Comparison of ENCODE assay signal across 21 cellular contexts in the genomic region with DNA sequence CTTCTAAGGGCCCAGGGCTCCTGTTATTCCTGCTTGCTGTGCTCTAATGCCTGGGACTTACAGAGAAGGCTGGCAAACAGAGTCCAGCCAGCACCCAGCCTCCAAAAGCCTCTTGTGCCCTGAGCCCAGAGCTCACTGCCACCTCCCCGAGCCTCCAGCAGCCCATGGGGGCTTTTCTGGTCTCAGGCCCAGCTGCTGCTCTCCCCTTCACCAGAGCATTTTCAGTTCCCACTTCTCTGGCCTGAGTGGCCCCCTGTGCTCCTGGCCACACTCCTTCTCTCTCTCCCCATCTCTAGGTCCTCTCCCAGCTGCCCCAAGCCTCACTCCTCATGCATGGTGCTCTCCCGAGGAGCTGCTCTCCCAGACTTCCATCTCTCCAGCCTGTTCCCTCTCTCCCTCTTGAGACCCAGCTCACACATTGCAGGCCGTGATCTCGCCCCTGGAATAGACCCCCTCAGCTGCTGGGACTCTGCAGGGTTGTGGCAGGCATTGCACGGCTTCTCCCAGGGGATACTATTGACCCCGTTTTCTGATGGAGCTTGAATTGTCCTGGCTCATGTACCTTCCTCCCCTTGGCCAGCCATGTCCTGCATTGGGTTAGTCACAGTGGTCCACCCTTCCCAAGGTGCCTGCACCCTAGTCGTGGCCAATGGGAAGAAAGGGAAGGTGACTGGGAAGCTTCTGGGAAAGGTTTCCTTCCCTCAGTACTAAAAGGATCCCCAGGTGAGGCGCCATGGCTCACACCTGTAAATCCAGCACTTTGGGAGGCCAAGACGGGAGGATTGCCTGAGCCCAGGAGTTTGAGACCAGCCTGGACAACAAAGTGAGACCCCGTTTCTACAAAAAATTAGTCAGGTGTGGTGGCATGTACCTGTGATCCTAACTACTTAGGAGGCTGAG. TPM values are rescaled to one million over a fixed set of nuclear protein-coding genes. Genes with fewer than 3 reads are reported as not detected.
DNase-seq lines count a peak whose midpoint lies in the region; ATAC-seq, FAIRE-seq and TF ChIP-seq lines count a peak whose summit lies in the region.
"Had no signal": no experiment of that assay in that cellular context is flagged by ENCODE, and none has a peak within 500 bp of the region (broad histone marks: within the 10 kb centered on the region; RNA-seq: fewer than 3 reads in every experiment).

No MANE protein-coding gene starts in this region.

- H3K4me3 ChIP-seq in HEK293 (ENCODE audit: low read depth, low read length) (no peak overlapping the region), GM12878 (no peak overlapping the region), trophoblast cell (ENCODE audit: low read depth, low read length) (no peak overlapping the region)
- H3K4me3 ChIP-seq: MG63, pancreas, tibial artery had no signal

- H3K27me3 ChIP-seq in GM12878 (replicated peaks in 1 of 2; ENCODE audit: control insufficient read depth in 2 of 2, insufficient read depth in 2 of 2, low read length in 1 of 2) (no peaks in the 10 kb centered on the region), trophoblast cell (ENCODE audit: insufficient read depth, low read length) (no peaks in the 10 kb centered on the region)
- H3K27me3 ChIP-seq: MG63, pancreas, tibial artery had no signal

- 79% methylated on average over 10 of the region's 10 CpGs for WGBS in GM12878 (ENCODE audit: insufficient coverage, insufficient replicate concordance, low lambda C conversion rate, missing lambda C conversion rate)
- WGBS in trophoblast cell (ENCODE audit: extremely low coverage, insufficient coverage, insufficient read length), result no CpG with 5 or more reads among the region's 10 CpGs

- no peak; a peak in 1 of 4 replicates for TF ChIP-seq EP300 in GM12878 (IDR thresholded peaks at IDR 0.05; ENCODE audit: borderline replicate concordance in 1 of 2, control insufficient read depth in 1 of 2, low read depth in 2 of 2, low read length in 2 of 2)

- FAIRE-seq in GM12878 (lab: Jason Lieb, UNC), result no peak
- FAIRE-seq: astrocyte, pancreas, small intestine had no signal

- peak overlapping the region; percentile 50 for H4K91ac ChIP-seq in trophoblast cell (ENCODE audit: low read depth, low read length)

- peak; percentile 65 for ATAC-seq in GM12878
- ATAC-seq: activated CD4-positive, CD25-positive, alpha-beta regulatory T cell treated with anti-CD3 and anti-CD28 coated beads, Interleukin-2, amount 50 U/mL, for 24 hours had no signal

- DNase-seq in activated CD4-positive, CD25-positive, alpha-beta regulatory T cell treated with anti-CD3 and anti-CD28 coated beads, Interleukin-2, amount 50 U/mL, for 72 hours, result peak; percentile 9
- no peak for DNase-seq in activated CD4-positive, CD25-positive, alpha-beta regulatory T cell (lab: John Stamatoyannopoulos, UW)
- DNase-seq in GM12878 (ENCODE audit: low read depth, low spot score), result no peak
- no peak for DNase-seq in trophoblast cell
- DNase-seq in NCI-H226, result no peak
- no peak for DNase-seq in H4 (ENCODE audit: low spot score)
- no peak for DNase-seq in GM10266 (ENCODE audit: extremely low spot score)
- DNase-seq: activated naive CD4-positive, alpha-beta T cell treated with anti-CD3 and anti-CD28 coated beads, Interleukin-2, amount 50 U/mL, for 16 hours; DND-41; foreskin melanocyte; MG63; NCI-H187 treated with DMSO at 0.1 percent for 48 hours had no signal

- H3K14ac ChIP-seq in trophoblast cell (ENCODE audit: low read length), result peak overlapping the region; percentile 22

- no peak overlapping the region for H3K23ac ChIP-seq in trophoblast cell (ENCODE audit: low read length)

- no TSS peak for BruUV-seq in GM12878 (replicated peaks; lab: Mats Ljungman, UMichigan)

- H2AFZ ChIP-seq in GM12878 (ENCODE audit: control insufficient read depth, low read depth, low read length) (no peak overlapping the region), trophoblast cell (ENCODE audit: insufficient read depth, low read length, poor library complexity) (no peak overlapping the region)

- no peak overlapping the region for H4K12ac ChIP-seq in trophoblast cell (ENCODE audit: low read depth, low read length)

- H2BK12ac ChIP-seq in trophoblast cell (ENCODE audit: low read length), result peak overlapping the region; percentile 63

- H3K4me1 ChIP-seq in HEK293 (ENCODE audit: control insufficient read depth, insufficient read depth, low read length) (peaks cover 3% of the 10 kb centered on the region), GM12878 (ENCODE audit: control insufficient read depth, insufficient read depth, low read length) (peaks cover 50% of the 10 kb centered on the region), trophoblast cell (ENCODE audit: control insufficient read depth in 1 of 2, insufficient read depth in 2 of 2, low read length in 2 of 2) (peaks cover 18 to 34% of the 10 kb centered on the region in 2 experiments)

- in situ Hi-C loops in GM12878 (cut with MboI), result loop anchor here (25.0 kb wide), 1 partner anchor 1788 kb away; no protein-coding TSS in a partner anchor

- H2AK5ac ChIP-seq in trophoblast cell (ENCODE audit: low read length), result no peak overlapping the region

- H3K9me3 ChIP-seq in HEK293 (ENCODE audit: control insufficient read depth, insufficient read depth, low read depth, low read length) (no peaks in the 10 kb centered on the region), GM12878 (replicated peaks; ENCODE audit: control insufficient read depth, insufficient read depth, low read length) (no peaks in the 10 kb centered on the region; the same call in 1 of the 3 replicates), trophoblast cell (ENCODE audit: insufficient read depth, low read depth, low read length) (no peaks in the 10 kb centered on the region)
- H3K9me3 ChIP-seq: MG63, pancreas, tibial artery had no signal

- H3K4ac ChIP-seq in trophoblast cell (ENCODE audit: low read depth, low read length), result no peak overlapping the region

- no peak for TF ChIP-seq POLR2A in GM12878 (IDR thresholded peaks at IDR 0.05; ENCODE audit: low read depth, low read length)

- H3K9ac ChIP-seq in GM12878 (ENCODE audit: control insufficient read depth, insufficient read depth, low read length) (no peak overlapping the region), trophoblast cell (ENCODE audit: low read length) (no peak overlapping the region)

- intact Hi-C loops in GM12878 (cut with micrococcal nuclease; ENCODE audit: unreplicated experiment), result no loop called here

- SMC1A ChIA-PET in GM12878 (lab: Charles Lee; ENCODE audit: uncharacterized antibody, unreplicated experiment), result interaction anchor here (1.1 to 8.4 kb wide), 8 partner anchors 8 to 42 kb away, joined by 3 to 147 read pairs (median 8); partner anchors contain the start of genes DEPP1 and RASSF4

- peak overlapping the region; percentile 7 for H2BK5ac ChIP-seq in trophoblast cell (ENCODE audit: low read depth, low read length, poor library complexity)

- H3K4me2 ChIP-seq in GM12878 (ENCODE audit: control insufficient read depth, insufficient read depth), result no peak overlapping the region; the same call in 1 of the 2 replicates
- no peak overlapping the region for H3K4me2 ChIP-seq in trophoblast cell (ENCODE audit: low read length)

- H3K79me2 ChIP-seq in GM12878 (ENCODE audit: control insufficient read depth, insufficient read depth, low read length) (no peaks in the 10 kb centered on the region), trophoblast cell (ENCODE audit: control insufficient read depth, insufficient read depth, low read length, poor library complexity) (no peaks in the 10 kb centered on the region)

- RAD21 ChIA-PET in GM12878 (lab: Charles Lee; ENCODE audit: unreplicated experiment), result interaction anchor here (1.5 to 7.5 kb wide), 6 partner anchors 9 to 30 kb away, joined by 4 to 60 read pairs (median 35); partner anchors contain the start of gene RASSF4

- TF ChIP-seq CTCF in HEK293 (tag by site-specific recombination; IDR thresholded peaks at IDR 0.05) (no peak), GM12878 (IDR thresholded peaks at IDR 0.05 in 2 of 3, conservative IDR thresholded peaks at IDR 0.05 in 1 of 3; ENCODE audit: control insufficient read depth in 2 of 3, extremely low read depth in 1 of 3, insufficient read depth in 1 of 3, low read depth in 3 of 3, low read length in 3 of 3) (no peak), GM10266 (IDR thresholded peaks at IDR 0.05; ENCODE audit: control insufficient read depth, insufficient read depth, low read depth, missing control alignments) (no peak)

- no peak for TF ChIP-seq RAD21 in GM12878 (IDR thresholded peaks at IDR 0.05; ENCODE audit: insufficient read depth, low read depth, low read length)

- POLR2A ChIA-PET in HEK293 (lab: Yijun Ruan, JAX) (interaction anchor here (1.3 kb wide), 1 partner anchor 9 kb away, joined by 4 read pairs; the partner anchor contains the start of gene RASSF4), GM12878 (lab: Charles Lee) (interaction anchor here (0.6 to 8.5 kb wide), 4 partner anchors 11 to 23 kb away, joined by 3 to 174 read pairs (median 4); partner anchors contain the start of gene RASSF4)

- H2BK120ac ChIP-seq in trophoblast cell (ENCODE audit: insufficient read depth, low read length, poor library complexity), result peak overlapping the region; percentile 40

- H3K79me1 ChIP-seq in trophoblast cell (ENCODE audit: low read length), result peaks cover 16% of the 10 kb centered on the region

- H3K18ac ChIP-seq in trophoblast cell (ENCODE audit: low read length), result peak overlapping the region; percentile 1

- CTCF ChIA-PET in HEK293 (lab: Yijun Ruan, JAX) (no interaction called here), GM12878 (lab: Yijun Ruan, JAX) (interaction anchor here (0.6 to 6.8 kb wide), 8 partner anchors 9 to 30 kb away, joined by 3 to 80 read pairs (median 5); partner anchors contain the start of gene RASSF4)

- H4K20me1 ChIP-seq in GM12878 (ENCODE audit: control insufficient read depth, insufficient read depth), result no peaks in the 10 kb centered on the region

- H3K36me3 ChIP-seq in HEK293 (ENCODE audit: control insufficient read depth in 2 of 2, insufficient read depth in 1 of 2, low read length in 2 of 2) (no peaks in the 10 kb centered on the region), GM12878 (ENCODE audit: control insufficient read depth in 2 of 2, insufficient read depth in 2 of 2, low read length in 1 of 2) (no peaks in the 10 kb centered on the region), trophoblast cell (ENCODE audit: control insufficient read depth in 1 of 2, insufficient read depth in 2 of 2, low read length in 2 of 2) (no peaks in the 10 kb centered on the region)
- H3K36me3 ChIP-seq: MG63, tibial artery had no signal

- H3K27ac ChIP-seq in HEK293 (ENCODE audit: extremely low read depth, low read depth, low read length) (no peak overlapping the region), GM12878 (ENCODE audit: control insufficient read depth, insufficient read depth) (peak overlapping the region; percentile 57), trophoblast cell (ENCODE audit: low read depth, low read length) (no peak overlapping the region)
- H3K27ac ChIP-seq: 22Rv1, tibial artery had no signal

- H4K8ac ChIP-seq in trophoblast cell (ENCODE audit: low read depth, low read length), result no peak overlapping the region

RNA-seq across cellular contexts. Expression of gene RASSF4, which starts 9.0 kb away (rescaled TPM):
- total RNA-seq in GM12878 (2013; cell fraction: nucleolus; rRNA removed), result 175 and 194 TPM in 2 replicates
- total RNA-seq in GM12878 (2014; rRNA removed), result 15.6 and 16.5 TPM in 2 replicates
- total RNA-seq in GM12878 (2014; rRNA removed; fragmentation: Illumina TruSeq; extraction: Trizol), result 10.9 and 11.9 TPM in 2 replicates
- 20.0 and 21.1 TPM in 2 replicates for total RNA-seq in GM12878 (2021)
- 9.8 TPM for polyA plus RNA-seq in GM12878 (2011; ENCODE audit: low read depth)
- polyA plus RNA-seq in GM12878 (2011; rRNA removed), result 50.8 and 71.1 TPM in 2 replicates
- polyA plus RNA-seq in GM12878 (2011; cell fraction: cytosol; rRNA removed), result 55.8 and 83.7 TPM in 2 replicates
- 307 and 389 TPM in 2 replicates for polyA plus RNA-seq in GM12878 (2011; cell fraction: nucleus; rRNA removed)
- 16.9 and 18.3 TPM in 2 replicates for polyA plus RNA-seq in GM12878 (2012)
- polyA plus RNA-seq in GM12878 (2014; fragmentation: Illumina TruSeq; extraction: Trizol), result 6.3 and 10.7 TPM in 2 replicates
- 1 to 10 TPM; 3.7 to 4.0 TPM for polyA plus RNA-seq in GM12878 (2014; fragmentation: Nextera tagmentation; extraction: Ambion mirVana)
- 17.1 and 19.4 TPM in 2 replicates for polyA plus RNA-seq in GM12878 (2014; rRNA removed)
- 10 to 100 TPM; 17.1 to 19.1 TPM for polyA plus RNA-seq in GM12878 (2016; fragmentation: Nextera tagmentation; extraction: Ambion mirVana)
- polyA minus RNA-seq in GM12878 (2011; rRNA and poly(A)+ RNA removed), result 45.6 and 75.7 TPM in 2 replicates
- polyA minus RNA-seq in GM12878 (2011; cell fraction: cytosol; rRNA and poly(A)+ RNA removed), result 17.1 and 19.4 TPM in 2 replicates
- 66.4 and 98.8 TPM in 2 replicates for polyA minus RNA-seq in GM12878 (2011; cell fraction: nucleus; rRNA and poly(A)+ RNA removed)
- 9.7 and 11.1 TPM in 2 replicates for polyA plus RNA-seq in trophoblast cell (2013)
- total RNA-seq in H4 (2014; rRNA removed; shearing (Covaris generic)), result 7.6 and 7.8 TPM in 2 replicates

RNA-seq across cellular contexts. Expression of gene DEPP1, which starts 28.0 kb away (rescaled TPM):
- total RNA-seq in GM12878 (2013; cell fraction: nucleolus; rRNA removed), result 23.8 and 31.1 TPM in 2 replicates
- total RNA-seq in GM12878 (2014; rRNA removed), result 7.8 and 8.4 TPM in 2 replicates
- total RNA-seq in GM12878 (2014; rRNA removed; fragmentation: Illumina TruSeq; extraction: Trizol), result 5.6 and 5.7 TPM in 2 replicates
- 8.6 and 8.9 TPM in 2 replicates for total RNA-seq in GM12878 (2021)
- polyA plus RNA-seq in GM12878 (2011; ENCODE audit: low read depth), result 1.2 TPM
- polyA plus RNA-seq in GM12878 (2011; rRNA removed), result 2.4 and 4.5 TPM in 2 replicates
- polyA plus RNA-seq in GM12878 (2011; cell fraction: cytosol; rRNA removed), result 5.2 and 6.2 TPM in 2 replicates
- 3.0 and 3.7 TPM in 2 replicates for polyA plus RNA-seq in GM12878 (2011; cell fraction: nucleus; rRNA removed)
- polyA plus RNA-seq in GM12878 (2012), result 2.1 and 4.4 TPM in 2 replicates
- polyA plus RNA-seq in GM12878 (2014; fragmentation: Illumina TruSeq; extraction: Trizol), result 3.8 and 6.1 TPM in 2 replicates
- polyA plus RNA-seq in GM12878 (2014; fragmentation: Nextera tagmentation; extraction: Ambion mirVana), result 1 to 10 TPM; 1.7 to 1.8 TPM
- 8.5 TPM in 2 replicates for polyA plus RNA-seq in GM12878 (2014; rRNA removed)
- polyA plus RNA-seq in GM12878 (2016; fragmentation: Nextera tagmentation; extraction: Ambion mirVana), result 10 to 100 TPM; 11.0 to 12.1 TPM
- 6.1 and 8.3 TPM in 2 replicates for polyA minus RNA-seq in GM12878 (2011; rRNA and poly(A)+ RNA removed)
- polyA minus RNA-seq in GM12878 (2011; cell fraction: cytosol; rRNA and poly(A)+ RNA removed), result 2.6 and 3.1 TPM in 2 replicates
- 8.7 and 10.1 TPM in 2 replicates for polyA minus RNA-seq in GM12878 (2011; cell fraction: nucleus; rRNA and poly(A)+ RNA removed)
- polyA plus RNA-seq in trophoblast cell (2013), result 120 and 128 TPM in 2 replicates
- total RNA-seq in H4 (2014; rRNA removed; shearing (Covaris generic)), result 31.7 and 44.2 TPM in 2 replicates

RNA-seq across cellular contexts. Expression of gene TMEM72, which starts 39.4 kb away (rescaled TPM):
- total RNA-seq in GM12878 (2013; cell fraction: nucleolus; rRNA removed), result not detected in 2 replicates
- total RNA-seq in GM12878 (2014; rRNA removed), result not detected in 2 replicates
- total RNA-seq in GM12878 (2014; rRNA removed; fragmentation: Illumina TruSeq; extraction: Trizol), result not detected in 2 replicates
- total RNA-seq in GM12878 (2021), result not detected in 2 replicates
- not detected for polyA plus RNA-seq in GM12878 (2011; ENCODE audit: low read depth)
- 0.07 and 0.12 TPM in 2 replicates for polyA plus RNA-seq in GM12878 (2011; rRNA removed)
- polyA plus RNA-seq in GM12878 (2011; cell fraction: cytosol; rRNA removed), result 0.21 and 0.32 TPM in 2 replicates
- 0.28 and 0.42 TPM in 2 replicates for polyA plus RNA-seq in GM12878 (2011; cell fraction: nucleus; rRNA removed)
- 0.08 TPM in 1 of 2 replicates, not detected in the other for polyA plus RNA-seq in GM12878 (2012)
- polyA plus RNA-seq in GM12878 (2014; fragmentation: Illumina TruSeq; extraction: Trizol), result not detected in 2 replicates
- polyA plus RNA-seq in GM12878 (2014; fragmentation: Nextera tagmentation; extraction: Ambion mirVana), result not detected
- polyA plus RNA-seq in GM12878 (2014; rRNA removed), result not detected in 2 replicates
- polyA plus RNA-seq in GM12878 (2016; fragmentation: Nextera tagmentation; extraction: Ambion mirVana), result not detected
- 0.29 and 0.41 TPM in 2 replicates for polyA minus RNA-seq in GM12878 (2011; rRNA and poly(A)+ RNA removed)
- polyA minus RNA-seq in GM12878 (2011; cell fraction: cytosol; rRNA and poly(A)+ RNA removed), result not detected in 2 replicates
- polyA minus RNA-seq in GM12878 (2011; cell fraction: nucleus; rRNA and poly(A)+ RNA removed), result 0.12 TPM in 1 of 2 replicates, not detected in the other
- polyA plus RNA-seq in trophoblast cell (2013), result 0.18 and 0.37 TPM in 2 replicates
- total RNA-seq in H4 (2014; rRNA removed; shearing (Covaris generic)), result not detected in 2 replicates
- total RNA-seq: astrocyte, NCI-H460 had no signal
- polyA plus RNA-seq: BJ had no signal

RNA-seq across cellular contexts. Expression of gene ZNF22, which starts 50.1 kb away (rescaled TPM):
- 15.8 and 16.7 TPM in 2 replicates for total RNA-seq in GM12878 (2013; cell fraction: nucleolus; rRNA removed)
- total RNA-seq in GM12878 (2014; rRNA removed) (31.1 and 42.1 TPM in 2 replicates), GM12878 (2014; rRNA removed; fragmentation: Illumina TruSeq; extraction: Trizol) (44.2 and 44.5 TPM in 2 replicates), GM12878 (2021) (31.1 and 34.7 TPM in 2 replicates)
- 20.2 TPM for polyA plus RNA-seq in GM12878 (2011; ENCODE audit: low read depth)
- polyA plus RNA-seq in GM12878 (2011; rRNA removed) (33.1 and 49.3 TPM in 2 replicates), GM12878 (2014; fragmentation: Illumina TruSeq; extraction: Trizol) (43.4 and 59.1 TPM in 2 replicates), GM12878 (2014; fragmentation: Nextera tagmentation; extraction: Ambion mirVana) (10 to 100 TPM; 47.4 to 74.4 TPM), GM12878 (2014; rRNA removed) (26.7 and 32.3 TPM in 2 replicates), GM12878 (2016; fragmentation: Nextera tagmentation; extraction: Ambion mirVana) (10 to 100 TPM; 47.2 to 48.4 TPM)
- 10.8 and 12.9 TPM in 2 replicates for polyA plus RNA-seq in GM12878 (2011; cell fraction: cytosol; rRNA removed)
- 11.1 and 11.3 TPM in 2 replicates for polyA plus RNA-seq in GM12878 (2011; cell fraction: nucleus; rRNA removed)
- 21.5 and 21.7 TPM in 2 replicates for polyA plus RNA-seq in GM12878 (2012)
- polyA minus RNA-seq in GM12878 (2011; rRNA and poly(A)+ RNA removed), result 8.3 and 8.7 TPM in 2 replicates
- polyA minus RNA-seq in GM12878 (2011; cell fraction: cytosol; rRNA and poly(A)+ RNA removed), result 4.4 and 5.1 TPM in 2 replicates
- polyA minus RNA-seq in GM12878 (2011; cell fraction: nucleus; rRNA and poly(A)+ RNA removed), result 5.2 and 6.5 TPM in 2 replicates
- 31.5 and 32.1 TPM in 2 replicates for polyA plus RNA-seq in trophoblast cell (2013)
- 18.0 and 18.4 TPM in 2 replicates for total RNA-seq in H4 (2014; rRNA removed; shearing (Covaris generic))
